Comparison of ENCODE assay signal across 9 cellular contexts in genomic region chr2:235468978-235469694, GRCh38.
DNase-seq lines count a peak whose midpoint lies in the region; ATAC-seq and TF ChIP-seq lines count a peak whose summit lies in the region.
"Had no signal": no experiment of that assay in that cellular context is flagged by ENCODE, and none has a peak within 500 bp of the region (broad histone marks: within the 10 kb centered on the region; RNA-seq: fewer than 3 reads in every experiment).

No MANE protein-coding gene starts in this region.

- H3K27me3 ChIP-seq in adipocyte (replicated peaks; ENCODE audit: control insufficient read depth, insufficient read depth, low read length): no peaks in the 10 kb centered on the region

- H3K36me3 ChIP-seq in adipocyte (ENCODE audit: control insufficient read depth, insufficient read depth, low read length, severe bottlenecking): no peaks in the 10 kb centered on the region

- H3K9me3 ChIP-seq in adipocyte (ENCODE audit: control insufficient read depth, low read length): no peaks in the 10 kb centered on the region

- no peak for ATAC-seq in HG03571 (IDR thresholded peaks at IDR 0.05; ENCODE audit: unreplicated experiment)
- no peak for ATAC-seq in HG02759 (IDR thresholded peaks at IDR 0.05; ENCODE audit: unreplicated experiment)
- no peak for ATAC-seq in GM21528 (IDR thresholded peaks at IDR 0.05; ENCODE audit: low FRiP score, unreplicated experiment)

- peak overlapping the region; percentile 56 for H3K4me3 ChIP-seq in adipocyte (ENCODE audit: low read length)

- H3K9ac ChIP-seq in adipocyte (ENCODE audit: low read length): peak overlapping the region; percentile 42
- H3K9ac ChIP-seq: KMS-11 had no signal

- DNase-seq in HEK293T (ENCODE audit: extremely low spot score) (peak; percentile 25), adipocyte (ENCODE audit: low read depth) (peak; percentile 90), hepatic stellate cell (ENCODE audit: low spot score) (peak; percentile 89), superior temporal gyrus (ENCODE audit: extremely low spot score) (peak; percentile 82), NCI-H446 treated with DMSO at 0.1 percent for 48 hours (lab: John Stamatoyannopoulos, UW) (no peak)

- peaks cover 26% of the 10 kb centered on the region for H3K4me1 ChIP-seq in adipocyte (ENCODE audit: control insufficient read depth, insufficient read depth, low read length)

- CTCF ChIA-PET in HEK293T (lab: Yijun Ruan, JAX): interaction anchor here (0.6 kb wide), 1 partner anchor 114 kb away, joined by 3 read pairs; no protein-coding TSS in a partner anchor

- POLR2A ChIA-PET in HEK293T (lab: Yijun Ruan, JAX): no interaction called here

TF ChIP-seq in HEK293T, 16 proteins besides CTCF, POLR2A, EP300 and RAD21:
- TF ChIP-seq ARNT (IDR thresholded peaks at IDR 0.05): no peak
- peak; percentile 31; the same call in 1 of the 2 replicates for TF ChIP-seq L3MBTL2 (conservative IDR thresholded peaks at IDR 0.05)
- no peak for TF ChIP-seq PKNOX1 (IDR thresholded peaks at IDR 0.05)
